8 cellular contexts compared by ENCODE assay signal in the genomic region with DNA sequence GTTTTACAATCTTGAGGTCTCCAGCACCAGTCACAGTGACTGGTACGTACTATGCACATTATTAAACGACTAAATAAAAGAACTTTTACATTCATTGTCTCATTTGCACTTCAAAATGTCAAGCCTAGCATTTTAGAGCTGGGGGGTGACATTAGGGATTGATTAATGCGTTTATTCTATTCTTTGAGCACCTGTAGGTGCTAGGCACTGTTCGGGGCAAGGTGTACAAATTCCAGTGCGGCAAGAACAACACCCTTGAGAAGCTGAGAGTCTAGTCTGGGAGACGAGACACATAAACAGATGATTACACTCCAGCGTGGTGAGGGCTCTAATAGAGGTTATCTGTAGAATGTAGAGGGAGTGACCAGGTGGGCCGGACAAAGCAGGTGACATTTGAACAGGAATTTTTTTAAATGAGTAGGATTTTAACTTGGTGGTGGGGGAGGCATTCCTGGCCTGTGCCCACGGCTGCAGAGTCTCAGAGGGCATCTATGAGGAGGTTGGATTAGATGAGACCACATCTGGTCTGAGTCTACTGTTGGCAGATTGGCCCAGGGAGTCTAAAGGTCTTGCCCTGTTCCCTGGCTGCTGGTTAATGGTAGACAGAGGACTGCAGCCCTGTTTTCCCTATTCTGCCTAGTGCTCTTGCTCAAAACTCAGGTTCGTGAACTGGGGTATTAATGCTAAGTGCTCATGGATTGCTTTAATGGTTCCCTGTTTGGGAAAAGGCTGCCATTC. TPM values are rescaled to one million over a fixed set of nuclear protein-coding genes. Genes with fewer than 3 reads are reported as not detected.
DNase-seq lines count a peak whose midpoint lies in the region; ATAC-seq lines count a peak whose summit lies in the region.

No MANE protein-coding gene starts in this region.

- intact Hi-C loops in activated CD4-positive, alpha-beta T cell treated with anti-CD3 and anti-CD28 coated beads, Interleukin-2, amount 10 ng/mL, durations not matched to agents 24 days and 14 days (cut with micrococcal nuclease) = loop anchor here (1.0 to 2.0 kb wide), 6 partner anchors 81 to 1279 kb away; partner anchors contain the start of genes ABTB2, APIP, CSTF3 and NAT10

- no peaks in the 10 kb centered on the region for H3K27me3 Mint-ChIP-seq in activated CD4-positive, alpha-beta T cell treated with anti-CD3 and anti-CD28 coated beads, Interleukin-2, amount 10 ng/mL, durations not matched to agents 24 days and 14 days
- no peaks in the 10 kb centered on the region for H3K27me3 Mint-ChIP-seq in activated CD8-positive, alpha-beta T cell treated with anti-CD3 and anti-CD28 coated beads, Interleukin-2, amount 10 ng/mL, durations not matched to agents 7 days and 5 days (ENCODE audit: low read depth)

- peaks cover 9% of the 10 kb centered on the region for H3K4me1 ChIP-seq in thymus (ENCODE audit: control insufficient read depth, insufficient read depth, low read length)

- H3K27ac ChIP-seq in thymus (ENCODE audit: low read depth) = no peak overlapping the region

- peaks cover 2% of the 10 kb centered on the region for H3K36me3 Mint-ChIP-seq in activated CD4-positive, alpha-beta T cell treated with anti-CD3 and anti-CD28 coated beads, Interleukin-2, amount 10 ng/mL, durations not matched to agents 24 days and 14 days (ENCODE audit: low read depth)
- peaks cover 12% of the 10 kb centered on the region for H3K36me3 Mint-ChIP-seq in activated CD8-positive, alpha-beta T cell treated with anti-CD3 and anti-CD28 coated beads, Interleukin-2, amount 10 ng/mL, durations not matched to agents 7 days and 5 days (ENCODE audit: low read depth)

- DNase-seq in activated CD4-positive, alpha-beta T cell treated with anti-CD3 and anti-CD28 coated beads, Interleukin-2, amount 10 ng/mL, durations not matched to agents 24 days and 14 days = peak; percentile 61
- no peak for DNase-seq in activated CD4-positive, alpha-beta T cell treated with anti-CD3 and anti-CD28 coated beads, Interleukin-2, amount 50 U/mL, for 4 hours
- no peak for DNase-seq in activated CD8-positive, alpha-beta T cell treated with anti-CD3 and anti-CD28 coated beads, Interleukin-2, amount 10 ng/mL, durations not matched to agents 7 days and 5 days
- DNase-seq in kidney glomerular epithelial cell (lab: John Stamatoyannopoulos, UW) = peak; percentile 40
- no peak for DNase-seq in NK-92 (lab: John Stamatoyannopoulos, UW; ENCODE audit: unreplicated experiment)
- DNase-seq in stimulated activated naive CD4-positive, alpha-beta T cell (lab: John Stamatoyannopoulos, UW) = no peak
- no peak for DNase-seq in NCI-H510A treated with DMSO at 0.1 percent for 48 hours (lab: John Stamatoyannopoulos, UW)

- no peaks in the 10 kb centered on the region for H3K27me3 ChIP-seq in thymus (ENCODE audit: control insufficient read depth, insufficient read depth)

- H3K4me3 Mint-ChIP-seq in activated CD4-positive, alpha-beta T cell treated with anti-CD3 and anti-CD28 coated beads, Interleukin-2, amount 10 ng/mL, durations not matched to agents 24 days and 14 days = peak overlapping the region; percentile 95
- H3K4me3 Mint-ChIP-seq in activated CD8-positive, alpha-beta T cell treated with anti-CD3 and anti-CD28 coated beads, Interleukin-2, amount 10 ng/mL, durations not matched to agents 7 days and 5 days = peak overlapping the region; percentile 86

- CTCF ChIA-PET in activated CD8-positive, alpha-beta T cell treated with anti-CD3 and anti-CD28 coated beads, Interleukin-2, amount 10 ng/mL, durations not matched to agents 7 days and 5 days (lab: Charles Lee) = interaction anchor here (0.9 to 2.1 kb wide), 5 partner anchors 9 to 451 kb away, joined by 3 to 9 read pairs (median 4); no protein-coding TSS in a partner anchor

- POLR2A ChIA-PET in activated CD8-positive, alpha-beta T cell treated with anti-CD3 and anti-CD28 coated beads, Interleukin-2, amount 10 ng/mL, durations not matched to agents 7 days and 5 days (lab: Charles Lee) = no interaction called here

- ATAC-seq in activated CD8-positive, alpha-beta T cell treated with anti-CD3 and anti-CD28 coated beads, Interleukin-2, amount 10 ng/mL, durations not matched to agents 7 days and 5 days = no peak

- H3K4me1 Mint-ChIP-seq in activated CD4-positive, alpha-beta T cell treated with anti-CD3 and anti-CD28 coated beads, Interleukin-2, amount 10 ng/mL, durations not matched to agents 24 days and 14 days = peaks cover 20% of the 10 kb centered on the region
- H3K4me1 Mint-ChIP-seq in activated CD8-positive, alpha-beta T cell treated with anti-CD3 and anti-CD28 coated beads, Interleukin-2, amount 10 ng/mL, durations not matched to agents 7 days and 5 days (ENCODE audit: low read depth) = peaks cover 28% of the 10 kb centered on the region

- H3K27ac Mint-ChIP-seq in activated CD4-positive, alpha-beta T cell treated with anti-CD3 and anti-CD28 coated beads, Interleukin-2, amount 10 ng/mL, durations not matched to agents 24 days and 14 days = peak overlapping the region; percentile 90
- H3K27ac Mint-ChIP-seq in activated CD8-positive, alpha-beta T cell treated with anti-CD3 and anti-CD28 coated beads, Interleukin-2, amount 10 ng/mL, durations not matched to agents 7 days and 5 days = peak overlapping the region; percentile 83

- no peaks in the 10 kb centered on the region for H3K36me3 ChIP-seq in thymus (ENCODE audit: control insufficient read depth, insufficient read depth)

- no peaks in the 10 kb centered on the region for H3K9me3 ChIP-seq in thymus (ENCODE audit: control insufficient read depth)

- H3K4me3 ChIP-seq in thymus (ENCODE audit: low read length) = peak overlapping the region; percentile 79

- no peaks in the 10 kb centered on the region for H3K9me3 Mint-ChIP-seq in activated CD4-positive, alpha-beta T cell treated with anti-CD3 and anti-CD28 coated beads, Interleukin-2, amount 10 ng/mL, durations not matched to agents 24 days and 14 days
- H3K9me3 Mint-ChIP-seq in activated CD8-positive, alpha-beta T cell treated with anti-CD3 and anti-CD28 coated beads, Interleukin-2, amount 10 ng/mL, durations not matched to agents 7 days and 5 days (ENCODE audit: insufficient read depth) = no peaks in the 10 kb centered on the region

- WGBS in thymus = 13% methylated on average over 10 of the region's 10 CpGs

RNA-seq across cellular contexts. Expression of gene CAT, which starts 1.0 kb away (rescaled TPM):
- total RNA-seq in activated CD4-positive, alpha-beta T cell treated with anti-CD3 and anti-CD28 coated beads, Interleukin-2, amount 10 ng/mL, durations not matched to agents 24 days and 14 days = 17.4 and 19.0 TPM in 2 replicates
- total RNA-seq in activated CD8-positive, alpha-beta T cell treated with anti-CD3 and anti-CD28 coated beads, Interleukin-2, amount 10 ng/mL, durations not matched to agents 7 days and 5 days = 10 to 100 TPM; 35.0 to 37.7 TPM
- polyA plus RNA-seq in thymus = 69.6 TPM

Comparison
In these comparisons a context has a peak if more than half of its experiments do, and no peak if none do; other contexts are left out.
1. DNase-seq: peak in activated CD4-positive, alpha-beta T cell treated with anti-CD3 and anti-CD28 coated beads, Interleukin-2, amount 10 ng/mL, durations not matched to agents 24 days and 14 days (single experiment) and kidney glomerular epithelial cell (single experiment); none in activated CD4-positive, alpha-beta T cell treated with anti-CD3 and anti-CD28 coated beads, Interleukin-2, amount 50 U/mL, for 4 hours (0 of 2), activated CD8-positive, alpha-beta T cell treated with anti-CD3 and anti-CD28 coated beads, Interleukin-2, amount 10 ng/mL, durations not matched to agents 7 days and 5 days (single experiment), NK-92 (single experiment), stimulated activated naive CD4-positive, alpha-beta T cell (0 of 6) and NCI-H510A treated with DMSO at 0.1 percent for 48 hours (single experiment).